ENCODE assay signal across 2 cellular contexts in the genomic region with DNA sequence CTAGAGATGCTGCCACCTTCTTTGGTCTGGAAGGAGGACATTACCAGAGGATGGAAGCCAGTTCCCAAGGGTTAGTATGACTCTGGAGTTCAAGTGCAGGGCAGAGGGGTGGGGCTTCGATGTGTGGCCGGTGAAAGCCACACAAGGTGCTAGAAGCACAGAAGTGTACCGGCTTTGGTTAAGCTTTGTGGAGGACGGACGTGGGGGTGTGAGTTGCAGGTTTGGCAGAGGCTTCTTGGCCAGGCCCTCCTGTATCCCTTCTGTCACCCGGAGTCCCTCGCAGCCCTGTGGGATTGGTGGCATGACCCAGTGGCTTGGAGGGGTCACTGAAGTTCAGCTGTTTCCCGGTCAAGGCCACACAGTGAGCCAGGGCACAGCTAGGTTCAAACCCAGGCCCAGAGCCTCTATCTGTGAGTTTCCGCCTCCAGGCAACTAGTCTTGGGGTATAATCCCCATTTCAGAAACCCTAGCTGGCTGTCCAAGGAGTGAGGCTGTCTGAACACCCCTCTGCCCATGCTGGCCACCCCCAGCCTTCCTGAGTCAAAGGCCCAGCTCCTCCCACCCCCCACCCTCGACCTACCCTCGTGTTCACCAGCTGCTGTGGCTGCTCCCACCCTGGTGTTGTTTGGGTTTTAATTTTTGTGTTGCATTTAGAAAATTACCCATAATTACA.
TF ChIP-seq lines count a peak whose summit lies in the region.

No MANE protein-coding gene starts in this region.

TF ChIP-seq in IMR-90, 13 proteins besides CTCF, POLR2A, EP300 and RAD21:
- no peak for TF ChIP-seq CHD1 (IDR thresholded peaks at IDR 0.05; ENCODE audit: low read depth, low read length)

TF ChIP-seq in GM12878, 131 proteins besides CTCF, POLR2A, EP300 and RAD21:
- TF ChIP-seq NBN (IDR thresholded peaks at IDR 0.05) (peak; percentile 49; the same call in 1 of the 2 replicates), FOXK2 (IDR thresholded peaks at IDR 0.05) (no peak), HDAC2 (IDR thresholded peaks at IDR 0.05) (no peak), NFIC (IDR thresholded peaks at IDR 0.05; ENCODE audit: low read depth, low read length) (no peak), ATF7 (IDR thresholded peaks at IDR 0.05; ENCODE audit: low read depth) (peak; percentile 43), POLR2AphosphoS5 (IDR thresholded peaks at IDR 0.05; ENCODE audit: low read length) (no peak), HDGF (IDR thresholded peaks at IDR 0.05) (peak; percentile 80; the same call in 1 of the 2 replicates), ZNF24 (IDR thresholded peaks at IDR 0.05) (no peak), NR2C2 (IDR thresholded peaks at IDR 0.05; ENCODE audit: borderline replicate concordance, control insufficient read depth, insufficient read length, low read depth) (no peak), FOS (IDR thresholded peaks at IDR 0.05; ENCODE audit: borderline replicate concordance, extremely low read depth, insufficient read length) (no peak), NR2F1 (conservative IDR thresholded peaks at IDR 0.05) (peak; percentile 59), NFXL1 (IDR thresholded peaks at IDR 0.05; ENCODE audit: borderline replicate concordance) (no peak), STAT3 (IDR thresholded peaks at IDR 0.05; ENCODE audit: low read depth, low read length) (no peak), BHLHE40 (IDR thresholded peaks at IDR 0.05; ENCODE audit: borderline replicate concordance in 1 of 2, low read depth in 2 of 2, low read length in 1 of 2) (no peak; a peak in 1 of 4 replicates), SP1 (IDR thresholded peaks at IDR 0.05; ENCODE audit: low read depth, low read length) (peak; percentile 16), RUNX3 (IDR thresholded peaks at IDR 0.05; ENCODE audit: low read length) (peak; percentile 63), SREBF1 (IDR thresholded peaks at IDR 0.05; ENCODE audit: low read length) (no peak)
- TF ChIP-seq, protein P1, sequence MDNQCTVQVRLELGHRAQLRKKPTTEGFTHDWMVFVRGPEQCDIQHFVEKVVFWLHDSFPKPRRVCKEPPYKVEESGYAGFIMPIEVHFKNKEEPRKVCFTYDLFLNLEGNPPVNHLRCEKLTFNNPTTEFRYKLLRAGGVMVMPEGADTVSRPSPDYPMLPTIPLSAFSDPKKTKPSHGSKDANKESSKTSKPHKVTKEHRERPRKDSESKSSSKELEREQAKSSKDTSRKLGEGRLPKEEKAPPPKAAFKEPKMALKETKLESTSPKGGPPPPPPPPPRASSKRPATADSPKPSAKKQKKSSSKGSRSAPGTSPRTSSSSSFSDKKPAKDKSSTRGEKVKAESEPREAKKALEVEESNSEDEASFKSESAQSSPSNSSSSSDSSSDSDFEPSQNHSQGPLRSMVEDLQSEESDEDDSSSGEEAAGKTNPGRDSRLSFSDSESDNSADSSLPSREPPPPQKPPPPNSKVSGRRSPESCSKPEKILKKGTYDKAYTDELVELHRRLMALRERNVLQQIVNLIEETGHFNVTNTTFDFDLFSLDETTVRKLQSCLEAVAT (IDR thresholded peaks at IDR 0.05): peak; percentile 24; the same call in 1 of the 2 replicates
- TF ChIP-seq, protein P2, sequence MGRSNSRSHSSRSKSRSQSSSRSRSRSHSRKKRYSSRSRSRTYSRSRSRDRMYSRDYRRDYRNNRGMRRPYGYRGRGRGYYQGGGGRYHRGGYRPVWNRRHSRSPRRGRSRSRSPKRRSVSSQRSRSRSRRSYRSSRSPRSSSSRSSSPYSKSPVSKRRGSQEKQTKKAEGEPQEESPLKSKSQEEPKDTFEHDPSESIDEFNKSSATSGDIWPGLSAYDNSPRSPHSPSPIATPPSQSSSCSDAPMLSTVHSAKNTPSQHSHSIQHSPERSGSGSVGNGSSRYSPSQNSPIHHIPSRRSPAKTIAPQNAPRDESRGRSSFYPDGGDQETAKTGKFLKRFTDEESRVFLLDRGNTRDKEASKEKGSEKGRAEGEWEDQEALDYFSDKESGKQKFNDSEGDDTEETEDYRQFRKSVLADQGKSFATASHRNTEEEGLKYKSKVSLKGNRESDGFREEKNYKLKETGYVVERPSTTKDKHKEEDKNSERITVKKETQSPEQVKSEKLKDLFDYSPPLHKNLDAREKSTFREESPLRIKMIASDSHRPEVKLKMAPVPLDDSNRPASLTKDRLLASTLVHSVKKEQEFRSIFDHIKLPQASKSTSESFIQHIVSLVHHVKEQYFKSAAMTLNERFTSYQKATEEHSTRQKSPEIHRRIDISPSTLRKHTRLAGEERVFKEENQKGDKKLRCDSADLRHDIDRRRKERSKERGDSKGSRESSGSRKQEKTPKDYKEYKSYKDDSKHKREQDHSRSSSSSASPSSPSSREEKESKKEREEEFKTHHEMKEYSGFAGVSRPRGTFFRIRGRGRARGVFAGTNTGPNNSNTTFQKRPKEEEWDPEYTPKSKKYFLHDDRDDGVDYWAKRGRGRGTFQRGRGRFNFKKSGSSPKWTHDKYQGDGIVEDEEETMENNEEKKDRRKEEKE (IDR thresholded peaks at IDR 0.05): no peak
